18 cellular contexts compared by ENCODE assay signal in the genomic region with DNA sequence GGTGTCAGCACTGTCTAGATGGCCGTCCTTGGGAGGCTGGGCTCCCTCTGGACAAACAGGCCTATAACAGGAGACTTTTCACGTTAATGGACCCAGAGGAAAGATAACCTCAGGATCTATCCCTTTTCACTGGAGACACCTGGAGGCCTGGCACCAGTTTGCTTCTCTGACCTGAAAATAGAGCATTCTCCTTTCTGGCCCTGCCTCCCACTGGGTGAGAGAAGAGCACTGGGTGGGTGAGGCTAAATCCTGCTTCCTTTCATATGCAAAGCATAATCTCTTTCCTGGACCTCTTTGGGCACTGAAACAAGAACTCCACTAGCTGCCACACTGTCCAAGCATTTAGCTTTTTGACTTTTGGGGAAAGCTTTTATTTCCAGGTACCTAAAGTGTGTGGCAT.
DNase-seq lines count a peak whose midpoint lies in the region; ATAC-seq, FAIRE-seq and TF ChIP-seq lines count a peak whose summit lies in the region.
"Had no signal": no experiment of that assay in that cellular context is flagged by ENCODE, and none has a peak within 500 bp of the region (broad histone marks: within the 10 kb centered on the region; RNA-seq: fewer than 3 reads in every experiment).

No MANE protein-coding gene starts in this region.

- H3K9me3 Mint-ChIP-seq in H9: no peaks in the 10 kb centered on the region

- H3K23ac ChIP-seq in H9 (ENCODE audit: insufficient read length, low read depth, low read length) (no peak overlapping the region), H1 (ENCODE audit: insufficient read length) (no peak overlapping the region)

- H3K9ac ChIP-seq in H9 (ENCODE audit: extremely low read depth, insufficient read length, low read length): no peak overlapping the region
- no peak overlapping the region for H3K9ac ChIP-seq in MM.1S (ENCODE audit: low read length)
- no peak overlapping the region for H3K9ac ChIP-seq in H1 (replicated peaks in 1 of 4; ENCODE audit: extremely low read depth in 1 of 4, low read depth in 3 of 4, low read length in 3 of 4)
- H3K9ac ChIP-seq: SK-N-SH had no signal

- POLR2A ChIA-PET in H1 (lab: Charles Lee; ENCODE audit: partially characterized antibody): interaction anchor here (1.4 kb wide), 1 partner anchor 33 kb away, joined by 3 read pairs; no protein-coding TSS in a partner anchor

- TF ChIP-seq POLR2A in H1 (IDR thresholded peaks at IDR 0.05; ENCODE audit: control extremely low read depth in 1 of 2, low read depth in 2 of 2, low read length in 2 of 2): no peak

- no peak overlapping the region for H4K91ac ChIP-seq in H9 (ENCODE audit: insufficient read length, low read depth, low read length)
- H4K91ac ChIP-seq in H1 (replicated peaks; ENCODE audit: insufficient read length, low read length): no peak overlapping the region

- no peaks in the 10 kb centered on the region; the same call in none of the 2 replicates for H3K36me3 ChIP-seq in MM.1S (replicated peaks; ENCODE audit: insufficient read depth, low read length)
- 0 out of 8 replicates have a peak, but pooled peaks cover 0 to 2% (median 0%) of the 10 kb centered on the region in 4 experiments for H3K36me3 ChIP-seq in H1 (ENCODE audit: control insufficient read depth in 2 of 4, insufficient read depth in 4 of 4, low read length in 3 of 4)
- H3K36me3 ChIP-seq in neutrophil: no peaks in the 10 kb centered on the region

- H2BK120ac ChIP-seq in H9 (ENCODE audit: low read depth, low read length, poor library complexity, severe bottlenecking) (no peak overlapping the region), H1 (replicated peaks; ENCODE audit: low read depth, low read length) (no peak overlapping the region)

- no peak overlapping the region for H3K56ac ChIP-seq in H9 (ENCODE audit: insufficient read length, low read depth, low read length)
- H3K56ac ChIP-seq in H1 (replicated peaks; ENCODE audit: insufficient read length, low read depth, low read length): no peak overlapping the region

- H3K9me2 ChIP-seq in MM.1S (replicated peaks; ENCODE audit: insufficient read depth, low read length): no peaks in the 10 kb centered on the region
- H3K9me2 ChIP-seq: SK-N-SH had no signal

- H3T11ph ChIP-seq in H9 (ENCODE audit: low read length): no peak overlapping the region

- H2BK5ac ChIP-seq in H9 (ENCODE audit: insufficient read length, low read length) (no peak overlapping the region), H1 (ENCODE audit: low read depth, low read length) (no peak overlapping the region)

- H2BK20ac ChIP-seq in H9 (ENCODE audit: low read depth, low read length, poor library complexity, severe bottlenecking): no peak overlapping the region
- H2BK20ac ChIP-seq in H1 (ENCODE audit: low read length): no peak overlapping the region

- H3K4me3 ChIP-seq in MM.1S (ENCODE audit: low read length) (no peak overlapping the region), H1 (ENCODE audit: extremely low read depth in 1 of 4, insufficient read depth in 2 of 4, low read depth in 3 of 4, low read length in 4 of 4) (no peak overlapping the region; a peak in 1 of 8 replicates), neutrophil (ENCODE audit: low read depth in 1 of 2, low read length in 1 of 2) (no peak overlapping the region)
- H3K4me3 ChIP-seq: K562 had no signal

- H3K4me1 ChIP-seq in H9 (ENCODE audit: insufficient read depth, low read length) (peaks cover 8% of the 10 kb centered on the region; the same call in 1 of the 2 replicates), MM.1S (ENCODE audit: low read length) (peaks cover 94% of the 10 kb centered on the region), H1 (replicated peaks in 1 of 4; ENCODE audit: control insufficient read depth in 3 of 4, insufficient read depth in 4 of 4, low read length in 3 of 4) (peaks cover 2 to 18% (median 7%) of the 10 kb centered on the region in 4 experiments; a peak in 6 of 7 replicates), neutrophil (ENCODE audit: control insufficient read depth in 1 of 2, insufficient read depth in 1 of 2, low read depth in 1 of 2, low read length in 1 of 2) (peaks cover 54 to 76% of the 10 kb centered on the region in 2 experiments)

- no peaks in the 10 kb centered on the region for H3K9me3 ChIP-seq in H9 (ENCODE audit: control insufficient read depth, low read depth, low read length)
- no peaks in the 10 kb centered on the region for H3K9me3 ChIP-seq in MM.1S (replicated peaks; ENCODE audit: insufficient read depth, low read length)
- H3K9me3 ChIP-seq in H1 (ENCODE audit: insufficient read depth in 2 of 2, low read depth in 1 of 2, low read length in 1 of 2): no peaks in the 10 kb centered on the region
- no peaks in the 10 kb centered on the region for H3K9me3 ChIP-seq in neutrophil
- H3K9me3 ChIP-seq: SK-N-SH had no signal

- TF ChIP-seq CTCF in H9 (conservative IDR thresholded peaks at IDR 0.05) (0 out of 3 replicates have a peak, but pooled peaks have one; percentile 19), MM.1S (IDR thresholded peaks at IDR 0.05; ENCODE audit: low read length) (no peak), H1 (IDR thresholded peaks at IDR 0.05; ENCODE audit: control extremely low read depth in 1 of 3, insufficient read depth in 1 of 3, low read depth in 1 of 3, low read length in 3 of 3) (peak in 1 of 3 experiments; percentile 7; a peak in 1 of 4 replicates), neutrophil (IDR thresholded peaks at IDR 0.05) (no peak)

- H3K27ac ChIP-seq in H9 (ENCODE audit: insufficient read length, low read depth, low read length) (no peak overlapping the region), MM.1S (ENCODE audit: low read length) (peak overlapping the region; percentile 31; the same call in 1 of the 2 replicates), H1 (ENCODE audit: low read depth, low read length) (no peak overlapping the region), neutrophil (peak overlapping the region; percentile 41)

- H4K20me1 ChIP-seq in H9 (ENCODE audit: control insufficient read depth, insufficient read depth, insufficient read length) (no peaks in the 10 kb centered on the region), MM.1S (ENCODE audit: insufficient read depth, low read length) (peaks cover 56% of the 10 kb centered on the region), H1 (replicated peaks in 1 of 2; ENCODE audit: control insufficient read depth in 1 of 2, insufficient read depth in 2 of 2, low read length in 2 of 2) (peaks cover 2 to 3% of the 10 kb centered on the region in 2 experiments)

- CTCF ChIA-PET in H1 (lab: Charles Lee; ENCODE audit: partially characterized antibody): interaction anchor here (0.8 to 1.1 kb wide), 3 partner anchors 14 to 69 kb away, joined by 3 to 4 read pairs (median 4); no protein-coding TSS in a partner anchor

- H3K4me2 ChIP-seq in H9 (ENCODE audit: insufficient read depth, insufficient read length, low read length) (no peak overlapping the region), MM.1S (ENCODE audit: low read depth, low read length) (peak overlapping the region; percentile 26; the same call in 1 of the 2 replicates), H1 (ENCODE audit: insufficient read depth in 1 of 2, low read depth in 2 of 2, low read length in 2 of 2) (peak overlapping the region; percentile 16 to 37; a peak in 1 of 4 replicates)
- H3K4me2 ChIP-seq: SK-N-SH had no signal

- H2BK15ac ChIP-seq in H9 (ENCODE audit: low read depth, low read length) (no peak overlapping the region), H1 (ENCODE audit: low read length) (no peak overlapping the region)

- H3K27ac Mint-ChIP-seq in H9: no peak overlapping the region; a peak in 2 of 7 replicates

- no peak overlapping the region for H2BK12ac ChIP-seq in H9 (ENCODE audit: insufficient read length, low read depth, low read length)
- H2BK12ac ChIP-seq in H1 (ENCODE audit: low read depth, low read length): no peak overlapping the region; the same call in 1 of the 2 replicates

- H3K4me1 Mint-ChIP-seq in H9: peaks cover 59 to 60% of the 10 kb centered on the region in 2 experiments

- H3K23me2 ChIP-seq in H9 (ENCODE audit: insufficient read length, low read depth, low read length, poor library complexity, severe bottlenecking) (no peaks in the 10 kb centered on the region), H1 (ENCODE audit: low read depth, low read length) (no peaks in the 10 kb centered on the region)

- WGBS in H9 (ENCODE audit: extremely low coverage, insufficient read length, low lambda C conversion rate): no CpG with 5 or more reads among the region's 2 CpGs
- WGBS in H1 (ENCODE audit: extremely low coverage in 1 of 2, insufficient coverage in 1 of 2, insufficient read length in 1 of 2, insufficient replicate concordance in 2 of 2, low coverage in 1 of 2, low lambda C conversion rate in 2 of 2, missing lambda C conversion rate in 1 of 2), 2 experiments: 54% methylated on average over 2 of the region's 2 CpGs; no CpG with 5 or more reads in 1 of the 2 experiments

- DNase-seq in H9: no peak
- DNase-seq in MM.1S: no peak
- no peak for DNase-seq in H1 (ENCODE audit: low read depth in 1 of 2, low spot score in 2 of 2)
- DNase-seq: ACHN, COR-L47, NCI-H1436, NCI-H2081, NCI-H510A, NCI-H82, SK-N-SH had no signal

- H3K4me3 Mint-ChIP-seq in H9: peak overlapping the region in 1 of 2 experiments; percentile 3; a peak in 2 of 5 replicates

- H3K4ac ChIP-seq in H9 (ENCODE audit: low read depth, low read length) (no peak overlapping the region), H1 (replicated peaks; ENCODE audit: insufficient read length, low read depth, low read length) (no peak overlapping the region)

- no peak overlapping the region for H3K14ac ChIP-seq in H9 (ENCODE audit: insufficient read depth, low read length)
- H3K14ac ChIP-seq in H1 (ENCODE audit: insufficient read length): no peak overlapping the region

- H4K8ac ChIP-seq in H9 (replicated peaks; ENCODE audit: insufficient read length, low read depth, low read length): no peak overlapping the region
- no peak overlapping the region for H4K8ac ChIP-seq in H1 (ENCODE audit: extremely low read depth, insufficient read depth, low read length)

- H3K36me3 Mint-ChIP-seq in H9 (ENCODE audit: insufficient read depth in 1 of 3, low read depth in 3 of 3): no peaks in the 10 kb centered on the region; a peak in 1 of 7 replicates

- H4K5ac ChIP-seq in H9 (ENCODE audit: insufficient read length, low read depth, low read length) (no peak overlapping the region), H1 (ENCODE audit: insufficient read length, low read depth, low read length) (no peak overlapping the region)

- H3K18ac ChIP-seq in H9 (ENCODE audit: insufficient read length, low read depth, low read length) (no peak overlapping the region), H1 (ENCODE audit: extremely low read depth, low read length) (no peak overlapping the region; the same call in 1 of the 2 replicates)

- H3K27me3 ChIP-seq in H9 (ENCODE audit: insufficient read depth, low read length) (no peaks in the 10 kb centered on the region), MM.1S (replicated peaks; ENCODE audit: insufficient read depth, low read length) (no peaks in the 10 kb centered on the region), H1 (replicated peaks in 1 of 4; ENCODE audit: control insufficient read depth in 3 of 4, extremely low read depth in 1 of 4, insufficient read depth in 3 of 4, low read length in 3 of 4) (no peaks in the 10 kb centered on the region), neutrophil (no peaks in the 10 kb centered on the region)

- ATAC-seq in GM19463 (IDR thresholded peaks at IDR 0.05; ENCODE audit: unreplicated experiment) (no peak), GM21390 (IDR thresholded peaks at IDR 0.05; ENCODE audit: unreplicated experiment) (no peak), GM19324 (IDR thresholded peaks at IDR 0.05; ENCODE audit: low FRiP score, unreplicated experiment) (no peak)
- ATAC-seq: HCT116, K562, Panc1, Right ventricle myocardium inferior had no signal

- peaks cover 61% of the 10 kb centered on the region for H3F3A ChIP-seq in MM.1S (ENCODE audit: insufficient read depth, low read length)

- peak; percentile 9 to 43; a peak in 2 of 4 replicates for TF ChIP-seq RAD21 in H1 (IDR thresholded peaks at IDR 0.05 in 1 of 2, conservative IDR thresholded peaks at IDR 0.05 in 1 of 2; ENCODE audit: low read depth in 2 of 2, low read length in 2 of 2)

- no peaks in the 10 kb centered on the region for H3K27me3 Mint-ChIP-seq in H9 (ENCODE audit: low read depth)

- no peak overlapping the region for H2AK5ac ChIP-seq in H9 (ENCODE audit: insufficient read length, low read length)
- H2AK5ac ChIP-seq in H1 (ENCODE audit: low read depth, low read length): no peak overlapping the region

- H3K79me2 ChIP-seq in H9 (ENCODE audit: insufficient read depth, low read length) (peaks cover 3% of the 10 kb centered on the region; the same call in 1 of the 2 replicates), MM.1S (ENCODE audit: low read length) (peaks cover 98% of the 10 kb centered on the region), H1 (ENCODE audit: control insufficient read depth in 1 of 2, insufficient read depth in 2 of 2, low read length in 2 of 2) (peaks cover 3 to 57% of the 10 kb centered on the region in 2 experiments; a peak in 2 of 4 replicates)

- no peak for FAIRE-seq in H1 (lab: Jason Lieb, UNC)
- FAIRE-seq: K562 had no signal

- H2AFZ ChIP-seq in H9 (ENCODE audit: low read length): no peak overlapping the region
- H2AFZ ChIP-seq in MM.1S (ENCODE audit: low read length): no peak overlapping the region
- no peak overlapping the region for H2AFZ ChIP-seq in H1 (ENCODE audit: low read length)

- H3K79me1 ChIP-seq in H9 (ENCODE audit: insufficient read depth, low read depth, low read length, poor library complexity, severe bottlenecking) (no peaks in the 10 kb centered on the region), H1 (ENCODE audit: low read depth, low read length) (peaks cover 2% of the 10 kb centered on the region; the same call in 1 of the 2 replicates)

- TF ChIP-seq EP300 in H1 (IDR thresholded peaks at IDR 0.05; ENCODE audit: borderline replicate concordance in 1 of 2, low read depth in 2 of 2, low read length in 2 of 2): no peak

Comparison
In these comparisons a context has a peak if more than half of its experiments do, and no peak if none do; other contexts are left out.
1. H3K27ac ChIP-seq: peak in MM.1S (single experiment) and neutrophil (single experiment); none in H9 (single experiment) and H1 (single experiment).